Comparison of ENCODE assay signal across 8 cellular contexts in genomic region chr3:69410301-69410700, GRCh38. TPM values are rescaled to one million over a fixed set of nuclear protein-coding genes. Genes with fewer than 3 reads are reported as not detected.
DNase-seq lines count a peak whose midpoint lies in the region; ATAC-seq and TF ChIP-seq lines count a peak whose summit lies in the region.

No MANE protein-coding gene starts in this region.

- ATAC-seq in GM19455 (IDR thresholded peaks at IDR 0.05; ENCODE audit: unreplicated experiment) (peak; percentile 98), HG03520 (IDR thresholded peaks at IDR 0.05; ENCODE audit: unreplicated experiment) (peak; percentile 97), upper lobe of left lung (ENCODE audit: low FRiP score in 2 of 2) (peak; percentile 92)

- TF ChIP-seq POLR2A in ovary (IDR thresholded peaks at IDR 0.05), result no peak
- no peak for TF ChIP-seq POLR2A in upper lobe of left lung (IDR thresholded peaks at IDR 0.05)

- no peak overlapping the region for H3K4me3 ChIP-seq in ovary
- H3K4me3 ChIP-seq in upper lobe of left lung, result peak overlapping the region in 3 of 4 donors; percentile 5 to 34 (median 30)

- no peaks in the 10 kb centered on the region for H3K9me3 Mint-ChIP-seq in Calu3 (ENCODE audit: low read depth, unreplicated experiment)

- DNase-seq in Calu3 (peak; percentile 78), RPMI7951 (ENCODE audit: low read depth) (peak; percentile 67), activated T-helper 1 cell treated with Interleukin-2 at 50 U/mL for 16 hours (ENCODE audit: low read depth) (peak; percentile 27), fibroblast of the conjunctiva (ENCODE audit: low read depth) (peak; percentile 47), ovary (peak; percentile 44 to 73 (median 58)), upper lobe of left lung (peak in 1 of 2 donors; percentile 77)

- 49 to 50% (median 50%) methylated on average over 8 of the region's 8 CpGs for WGBS in ovary, 3 donors
- WGBS in upper lobe of left lung, 2 donors, result 18 to 20% methylated on average over 8 of the region's 8 CpGs

- H3K27me3 ChIP-seq in ovary (no peaks in the 10 kb centered on the region), upper lobe of left lung (no peaks in the 10 kb centered on the region)

- H3K9me3 ChIP-seq in ovary, result no peaks in the 10 kb centered on the region
- no peaks in the 10 kb centered on the region for H3K9me3 ChIP-seq in upper lobe of left lung

- CTCF ChIA-PET in Calu3 (lab: Charles Lee), result interaction anchor here (0.6 to 1.8 kb wide), 8 partner anchors 8 to 340 kb away, joined by 3 to 7 read pairs (median 3); partner anchors contain the start of gene FRMD4B

- H3K36me3 Mint-ChIP-seq in Calu3 (ENCODE audit: insufficient read depth, unreplicated experiment), result no peaks in the 10 kb centered on the region

- H3K4me3 Mint-ChIP-seq in Calu3 (ENCODE audit: low read depth, unreplicated experiment), result no peak overlapping the region

- TF ChIP-seq CTCF in Calu3 (IDR thresholded peaks at IDR 0.05; ENCODE audit: unreplicated experiment) (peak; percentile 63), ovary (IDR thresholded peaks at IDR 0.05) (peak; percentile 30 to 68 (median 35)), upper lobe of left lung (IDR thresholded peaks at IDR 0.05) (peak; percentile 74 to 92 (median 84))

- H3K4me1 ChIP-seq in ovary (ENCODE audit: insufficient read depth) (no peaks in the 10 kb centered on the region), upper lobe of left lung (peaks cover 12 to 33% (median 22%) of the 10 kb centered on the region in 4 donors)

- H3K27ac Mint-ChIP-seq in Calu3 (ENCODE audit: unreplicated experiment), result no peak overlapping the region

- H3K27me3 Mint-ChIP-seq in Calu3 (ENCODE audit: unreplicated experiment), result no peaks in the 10 kb centered on the region

- H3K27ac ChIP-seq in ovary, result no peak overlapping the region
- peak overlapping the region; percentile 48 to 65 (median 50) for H3K27ac ChIP-seq in upper lobe of left lung

- intact Hi-C loops in Calu3 (cut with micrococcal nuclease; ENCODE audit: unreplicated experiment) (loop anchor here (5.0 kb wide), 1 partner anchor 248 kb away; no protein-coding TSS in a partner anchor), ovary (cut with DNase I) (loop anchor here in 2 of 4 donors (10.0 kb wide), 1 partner anchor 246 kb away; no protein-coding TSS in a partner anchor)

- TF ChIP-seq EP300 in ovary (IDR thresholded peaks at IDR 0.05) (no peak), upper lobe of left lung (IDR thresholded peaks at IDR 0.05) (no peak)

- H3K36me3 ChIP-seq in ovary (no peaks in the 10 kb centered on the region), upper lobe of left lung (no peaks in the 10 kb centered on the region)

- no TSS peak for BruUV-seq in Calu3 (replicated peaks; lab: Mats Ljungman, UMichigan)

- peaks cover 9% of the 10 kb centered on the region for H3K4me1 Mint-ChIP-seq in Calu3 (ENCODE audit: low read depth, unreplicated experiment)

RNA-seq across cellular contexts. Expression of gene FRMD4B, which starts 24.4 kb away (rescaled TPM):
- total RNA-seq in Calu3 (2022) (13.8 and 16.7 TPM in 2 replicates), ovary (10 to 100 TPM in 5 of 7 donors, 1 to 10 TPM in 2; 4.2 to 42.0 (median 16.3) TPM), upper lobe of left lung (100 to 1,000 TPM in 2 of 6 donors, 10 to 100 TPM in 4; 48.0 to 136 (median 62.8) TPM)
- 2.6 TPM in 2 replicates for total RNA-seq in RPMI7951 (2014; rRNA removed; shearing (Covaris generic))
- 10 to 100 TPM in 1 of 2 donors, 1 to 10 TPM in 1; 6.7 to 17.6 TPM for polyA plus RNA-seq in ovary

Comparison
In these comparisons a context has a peak if more than half of its experiments do, and no peak if none do; other contexts are left out.
1. H3K27ac ChIP-seq: peak in upper lobe of left lung (4 of 4); none in ovary (0 of 2).
2. Peak in every context shown above with its lines, with median percentiles within 50 percentile points of each other: CTCF ChIP-seq and ATAC-seq.